ENCODE assay signal across 1 cellular context in the genomic region with DNA sequence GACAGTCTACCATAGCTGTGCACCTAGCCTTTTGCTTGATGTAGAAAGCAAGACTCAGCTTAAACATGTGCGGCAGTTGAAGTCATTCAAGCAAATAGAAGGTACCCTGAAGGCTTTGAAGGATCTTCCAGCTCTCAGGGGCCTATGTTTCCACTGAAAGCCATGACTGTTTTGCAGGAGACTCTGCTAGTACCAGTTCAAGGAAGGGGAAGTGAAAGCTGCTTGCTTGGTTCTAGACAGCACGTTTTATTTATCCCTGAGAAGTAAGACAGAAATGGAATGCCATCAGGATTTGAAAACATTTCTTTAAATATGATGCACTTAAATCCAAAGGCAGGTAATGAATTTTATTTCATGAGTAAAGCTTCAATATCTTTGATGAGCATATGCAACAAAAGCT.
TF ChIP-seq lines count a peak whose summit lies in the region.

No MANE protein-coding gene starts in this region.

TF ChIP-seq in GM12878, 131 proteins besides CTCF, POLR2A, EP300 and RAD21 (continued from another document):
- TF ChIP-seq BHLHE40 (IDR thresholded peaks at IDR 0.05; ENCODE audit: borderline replicate concordance in 1 of 2, low read depth in 2 of 2, low read length in 1 of 2) = peak; percentile 73 to 77; a peak in 2 of 4 replicates
